In genomic region chr1:10661453-10661852, GRCh38 we compare ENCODE assay signal across 20 cellular contexts.
A peak's percentile ranks its signal among the peaks of the same experiment; 100 is the strongest.
DNase-seq lines count a peak whose midpoint lies in the region; ATAC-seq, FAIRE-seq and TF ChIP-seq lines count a peak whose summit lies in the region.
"Had no signal": no experiment of that assay in that cellular context is flagged by ENCODE, and none has a peak within 500 bp of the region (broad histone marks: within the 10 kb centered on the region; RNA-seq: fewer than 3 reads in every experiment).

No MANE protein-coding gene starts in this region.

- CTCF ChIA-PET in HEK293 (lab: Yijun Ruan, JAX): no interaction called here

- H3K27ac ChIP-seq in 22Rv1 (0 out of 2 replicates have a peak overlapping the region, but pooled peaks have one; percentile 1), HEK293 (ENCODE audit: extremely low read depth, low read depth, low read length) (no peak overlapping the region), rectal smooth muscle tissue (ENCODE audit: low read depth, low read length) (peak overlapping the region; percentile 54)

- H3K9me3 ChIP-seq in HEK293 (ENCODE audit: control insufficient read depth, insufficient read depth, low read depth, low read length): no peaks in the 10 kb centered on the region

- H3K4me3 ChIP-seq in HEK293 (ENCODE audit: low read depth, low read length) (no peak overlapping the region), bronchial epithelial cell (ENCODE audit: low read depth, low read length) (no peak overlapping the region), rectal smooth muscle tissue (ENCODE audit: low read length) (no peak overlapping the region)

- no peak for ATAC-seq in GM21528 (IDR thresholded peaks at IDR 0.05; ENCODE audit: low FRiP score, unreplicated experiment)
- no peak for ATAC-seq in HG03521 (IDR thresholded peaks at IDR 0.05; ENCODE audit: unreplicated experiment)

- no peak overlapping the region for H3K9ac ChIP-seq in rectal smooth muscle tissue (ENCODE audit: low read length)

- POLR2A ChIA-PET in HEK293 (lab: Yijun Ruan, JAX): no interaction called here

- H3K27me3 ChIP-seq in bronchial epithelial cell (ENCODE audit: control insufficient read depth, insufficient read depth, low read length): no peaks in the 10 kb centered on the region
- no peaks in the 10 kb centered on the region for H3K27me3 ChIP-seq in rectal smooth muscle tissue (ENCODE audit: control insufficient read depth, insufficient read depth, low read length)

- FAIRE-seq in bronchial epithelial cell (lab: Jason Lieb, UNC): peak; percentile 99
- FAIRE-seq: A204.1 had no signal

- TF ChIP-seq CTCF in 22Rv1 (IDR thresholded peaks at IDR 0.05) (no peak), HEK293 (tag by site-specific recombination; IDR thresholded peaks at IDR 0.05) (no peak), bronchial epithelial cell (IDR thresholded peaks at IDR 0.05; ENCODE audit: insufficient read depth, low read length, severe bottlenecking) (no peak)

- no peak for DNase-seq in bronchial epithelial cell (ENCODE audit: low read depth)
- no peak for DNase-seq in dermis blood vessel endothelial cell
- DNase-seq: C1 segment of cervical spinal cord; CD4-positive, alpha-beta memory T cell; COR-L47; DMS53; NCI-H1048; NCI-H1417; NCI-H1694; NCI-H2029 treated with DMSO at 0.1 percent for 48 hours; NCI-H2227 treated with DMSO at 0.1 percent for 48 hours; NCI-H526 treated with DMSO at 0.1 percent for 48 hours; RPMI8226; SHP77 had no signal

- H3K36me3 ChIP-seq in HEK293 (ENCODE audit: control insufficient read depth in 2 of 2, insufficient read depth in 1 of 2, low read length in 2 of 2): peaks cover 0 to 31% of the 10 kb centered on the region in 2 experiments; a peak in 1 of 3 replicates
- H3K36me3 ChIP-seq in bronchial epithelial cell (ENCODE audit: control insufficient read depth, insufficient read depth, low read length): peaks cover 15% of the 10 kb centered on the region
- peaks cover 9% of the 10 kb centered on the region for H3K36me3 ChIP-seq in rectal smooth muscle tissue (ENCODE audit: control insufficient read depth, insufficient read depth, low read length)

- H3K4me1 ChIP-seq in HEK293 (ENCODE audit: control insufficient read depth, insufficient read depth, low read length): no peaks in the 10 kb centered on the region
- peaks cover 47% of the 10 kb centered on the region for H3K4me1 ChIP-seq in rectal smooth muscle tissue (ENCODE audit: control insufficient read depth, insufficient read depth, low read length)

TF ChIP-seq in HEK293, 187 proteins besides CTCF, POLR2A, EP300 and RAD21 (continues in another document):
- TF ChIP-seq ZNF514 (tag by site-specific recombination; IDR thresholded peaks at IDR 0.05) (no peak), KLF7 (tag by site-specific recombination; IDR thresholded peaks at IDR 0.05; ENCODE audit: borderline replicate concordance) (no peak), ZNF18 (tag by site-specific recombination; IDR thresholded peaks at IDR 0.05) (peak; percentile 83), ZNF302 (tag by site-specific recombination; IDR thresholded peaks at IDR 0.05; ENCODE audit: low read depth) (no peak), ZNF280D (tag by site-specific recombination; IDR thresholded peaks at IDR 0.05) (no peak), ZNF621 (tag by site-specific recombination; IDR thresholded peaks at IDR 0.05) (no peak), PATZ1 (tag by site-specific recombination; IDR thresholded peaks at IDR 0.05) (no peak), MEIS1 (CRISPR knock-in tag; IDR thresholded peaks at IDR 0.05; ENCODE audit: borderline replicate concordance) (no peak), ZNF777 (tag by site-specific recombination; IDR thresholded peaks at IDR 0.05; ENCODE audit: borderline replicate concordance) (no peak), ZNF521 (tag by site-specific recombination; IDR thresholded peaks at IDR 0.05) (peak; percentile 41; the same call in 1 of the 2 replicates), ZNF398 (tag by site-specific recombination; IDR thresholded peaks at IDR 0.05) (no peak), ZNF48 (tag by site-specific recombination; IDR thresholded peaks at IDR 0.05) (no peak), ZBTB26 (tag by site-specific recombination; optimal IDR thresholded peaks at IDR 0.05) (peak; percentile 2), ZNF133 (tag by site-specific recombination; IDR thresholded peaks at IDR 0.05) (no peak)
